11 cellular contexts compared by ENCODE assay signal in genomic region chr4:54165438-54165837, GRCh38.
A peak's percentile ranks its signal among the peaks of the same experiment; 100 is the strongest.
DNase-seq lines count a peak whose midpoint lies in the region; ATAC-seq, FAIRE-seq and TF ChIP-seq lines count a peak whose summit lies in the region.
"Had no signal": no experiment of that assay in that cellular context is flagged by ENCODE, and none has a peak within 500 bp of the region (broad histone marks: within the 10 kb centered on the region; RNA-seq: fewer than 3 reads in every experiment).

No MANE protein-coding gene starts in this region.

- H3K4me3 Mint-ChIP-seq in activated CD4-positive, alpha-beta memory T cell treated with anti-CD3 and anti-CD28 coated beads, Interleukin-2, amount 10 ng/mL, durations not matched to agents 7 days and 5 days = no peak overlapping the region
- H3K4me3 Mint-ChIP-seq: CD14-positive monocyte had no signal

- H3K79me2 ChIP-seq in HCT116 (ENCODE audit: insufficient read depth, low read length) = no peaks in the 10 kb centered on the region

- H3K9ac ChIP-seq in HCT116 (ENCODE audit: low read length) = no peak overlapping the region
- no peak overlapping the region for H3K9ac ChIP-seq in adipocyte (ENCODE audit: low read length)

- H3K27ac ChIP-seq in A549 = no peak overlapping the region
- H3K27ac ChIP-seq in HCT116 (ENCODE audit: low read depth, low read length) = no peak overlapping the region; the same call in 1 of the 2 replicates

- H3K4me3 ChIP-seq in A549 (no peak overlapping the region), HCT116 (replicated peaks in 1 of 2; ENCODE audit: low read depth in 1 of 2, low read length in 2 of 2) (no peak overlapping the region), adipocyte (ENCODE audit: low read length) (peak overlapping the region; percentile 20)
- H3K4me3 ChIP-seq: skin epidermis had no signal

- no peaks in the 10 kb centered on the region for H3K4me1 Mint-ChIP-seq in activated CD4-positive, alpha-beta memory T cell treated with anti-CD3 and anti-CD28 coated beads, Interleukin-2, amount 10 ng/mL, durations not matched to agents 7 days and 5 days
- H3K4me1 Mint-ChIP-seq: CD14-positive monocyte had no signal

- H3K4me1 ChIP-seq in A549 = no peaks in the 10 kb centered on the region
- peaks cover 7 to 16% of the 10 kb centered on the region in 2 experiments; a peak in 3 of 4 replicates for H3K4me1 ChIP-seq in HCT116 (ENCODE audit: control insufficient read depth in 1 of 2, insufficient read depth in 2 of 2, low read length in 2 of 2)
- H3K4me1 ChIP-seq in adipocyte (ENCODE audit: control insufficient read depth, insufficient read depth, low read length) = peaks cover 13% of the 10 kb centered on the region

- TF ChIP-seq POLR2A in A549 (IDR thresholded peaks at IDR 0.05; ENCODE audit: low read length) (no peak), HCT116 (IDR thresholded peaks at IDR 0.05; ENCODE audit: borderline replicate concordance, extremely low read depth, insufficient read depth, insufficient read length) (no peak), GM12892 (IDR thresholded peaks at IDR 0.05; ENCODE audit: low read depth, low read length) (no peak)

- CTCF ChIA-PET in A549 (lab: Yijun Ruan, JAX) = no interaction called here
- CTCF ChIA-PET in HCT116 (lab: Charles Lee) = no interaction called here
- CTCF ChIA-PET in activated CD4-positive, alpha-beta memory T cell treated with anti-CD3 and anti-CD28 coated beads, Interleukin-2, amount 10 ng/mL, durations not matched to agents 7 days and 5 days (lab: Charles Lee) = no interaction called here

- no peaks in the 10 kb centered on the region for H3K36me3 Mint-ChIP-seq in activated CD4-positive, alpha-beta memory T cell treated with anti-CD3 and anti-CD28 coated beads, Interleukin-2, amount 10 ng/mL, durations not matched to agents 7 days and 5 days (ENCODE audit: low read depth)
- H3K36me3 Mint-ChIP-seq: CD14-positive monocyte had no signal

- H3K9me3 Mint-ChIP-seq in activated CD4-positive, alpha-beta memory T cell treated with anti-CD3 and anti-CD28 coated beads, Interleukin-2, amount 10 ng/mL, durations not matched to agents 7 days and 5 days = no peaks in the 10 kb centered on the region

- DNase-seq in A549 (ENCODE audit: low read depth in 1 of 2, low spot score in 1 of 2) (no peak), HCT116 (ENCODE audit: low read depth, low spot score) (peak; percentile 36), adipocyte (ENCODE audit: low read depth) (peak; percentile 87), iPS-NIHi11 (ENCODE audit: low spot score) (peak; percentile 23), GM12892 (ENCODE audit: insufficient read length) (no peak), ecto neural progenitor cell (ENCODE audit: low spot score) (no peak), NCI-H2029 (lab: John Stamatoyannopoulos, UW) (no peak)
- no peak for DNase-seq in activated CD4-positive, alpha-beta memory T cell treated with anti-CD3 and anti-CD28 coated beads, Interleukin-2, amount 10 ng/mL, durations not matched to agents 7 days and 5 days
- DNase-seq: KG1 had no signal

- no TSS peak for BruUV-seq in HCT116 (replicated peaks; lab: Mats Ljungman, UMichigan)

- H3K36me3 ChIP-seq in HCT116 (ENCODE audit: control insufficient read depth in 1 of 2, insufficient read depth in 2 of 2, low read length in 2 of 2) (no peaks in the 10 kb centered on the region), adipocyte (ENCODE audit: control insufficient read depth, insufficient read depth, low read length, severe bottlenecking) (no peaks in the 10 kb centered on the region)

- H4K20me1 ChIP-seq in HCT116 (ENCODE audit: insufficient read depth) = no peaks in the 10 kb centered on the region

- no peak overlapping the region for H3K27ac Mint-ChIP-seq in activated CD4-positive, alpha-beta memory T cell treated with anti-CD3 and anti-CD28 coated beads, Interleukin-2, amount 10 ng/mL, durations not matched to agents 7 days and 5 days
- H3K27ac Mint-ChIP-seq: CD14-positive monocyte had no signal

- H3K9me3 ChIP-seq in A549 (no peaks in the 10 kb centered on the region), HCT116 (ENCODE audit: control insufficient read depth in 1 of 2, insufficient read depth in 1 of 2, low read depth in 1 of 2, low read length in 2 of 2) (no peaks in the 10 kb centered on the region), adipocyte (ENCODE audit: control insufficient read depth, low read length) (peaks cover 10% of the 10 kb centered on the region)

- H3K4me2 ChIP-seq in A549 (no peak overlapping the region), HCT116 (ENCODE audit: low read length) (peak overlapping the region; percentile 50)

- H3K27me3 ChIP-seq in HCT116 (ENCODE audit: insufficient read depth, low read length) = no peaks in the 10 kb centered on the region
- peaks cover 6% of the 10 kb centered on the region for H3K27me3 ChIP-seq in adipocyte (replicated peaks; ENCODE audit: control insufficient read depth, insufficient read depth, low read length)

- no peak for TF ChIP-seq EP300 in A549 (IDR thresholded peaks at IDR 0.05)

- POLR2A ChIA-PET in A549 (lab: Yijun Ruan, JAX) = no interaction called here
- POLR2A ChIA-PET in HCT116 (lab: Charles Lee) = no interaction called here
- POLR2A ChIA-PET in activated CD4-positive, alpha-beta memory T cell treated with anti-CD3 and anti-CD28 coated beads, Interleukin-2, amount 10 ng/mL, durations not matched to agents 7 days and 5 days (lab: Charles Lee) = no interaction called here

- ATAC-seq in A549 (peak; percentile 34 to 49; a peak in 2 of 6 replicates), HCT116 (peak; percentile 91)

- H2AFZ ChIP-seq in HCT116 (ENCODE audit: low read depth, low read length, poor library complexity, severe bottlenecking) = no peak overlapping the region

- TF ChIP-seq CTCF in A549 (IDR thresholded peaks at IDR 0.05) = no peak
- no peak for TF ChIP-seq CTCF in HCT116 (IDR thresholded peaks at IDR 0.05 in 2 of 3, conservative IDR thresholded peaks at IDR 0.05 in 1 of 3; ENCODE audit: borderline replicate concordance in 1 of 3, insufficient read depth in 1 of 3, low read depth in 2 of 3, low read length in 2 of 3)

- RAD21 ChIA-PET in HCT116 (lab: Charles Lee; ENCODE audit: low non-redundant PET in 1 of 2, low total read pairs in 2 of 2, uncharacterized antibody in 2 of 2, unreplicated experiment in 2 of 2) = no interaction called here

- no peaks in the 10 kb centered on the region for H3K9me2 ChIP-seq in HCT116 (ENCODE audit: insufficient read depth)

- TF ChIP-seq RAD21 in A549 (conservative IDR thresholded peaks at IDR 0.05 in 1 of 2, IDR thresholded peaks at IDR 0.05 in 1 of 2) (no peak), HCT116 (IDR thresholded peaks at IDR 0.05; ENCODE audit: low read depth) (no peak)

- intact Hi-C loops in HCT116 (cut with micrococcal nuclease) = no loop called here

- FAIRE-seq in A549 (lab: Jason Lieb, UNC) (no peak), GM12892 (lab: Jason Lieb, UNC) (no peak)

- H3K27me3 Mint-ChIP-seq in activated CD4-positive, alpha-beta memory T cell treated with anti-CD3 and anti-CD28 coated beads, Interleukin-2, amount 10 ng/mL, durations not matched to agents 7 days and 5 days = peaks cover 10% of the 10 kb centered on the region

TF ChIP-seq in A549, 52 proteins besides CTCF, POLR2A, EP300 and RAD21 (continues in another document):
- TF ChIP-seq MAX (IDR thresholded peaks at IDR 0.05) (no peak), HMGXB4 (CRISPR knock-in tag; IDR thresholded peaks at IDR 0.05; ENCODE audit: borderline replicate concordance) (no peak), CEBPB (IDR thresholded peaks at IDR 0.05) (no peak), CBX8 (IDR thresholded peaks at IDR 0.05) (no peak), HOXA7 (CRISPR knock-in tag; IDR thresholded peaks at IDR 0.05) (no peak)

TF ChIP-seq in HCT116, 20 proteins besides CTCF, POLR2A, EP300 and RAD21:
- TF ChIP-seq MAX (IDR thresholded peaks at IDR 0.05) (no peak), CEBPB (IDR thresholded peaks at IDR 0.05; ENCODE audit: low read depth) (no peak), EZH2phosphoT487 (IDR thresholded peaks at IDR 0.05; ENCODE audit: borderline replicate concordance) (no peak), JUND (IDR thresholded peaks at IDR 0.05) (peak; percentile 45), FOSL1 (IDR thresholded peaks at IDR 0.05; ENCODE audit: low read depth) (peak; percentile 59; the same call in 1 of the 2 replicates), YY1 (IDR thresholded peaks at IDR 0.05; ENCODE audit: extremely low read depth, insufficient replicate concordance, low read depth, low read length) (no peak), SRF (IDR thresholded peaks at IDR 0.05; ENCODE audit: low read depth) (no peak), EZH2 (IDR thresholded peaks at IDR 0.05) (no peak), EGR1 (IDR thresholded peaks at IDR 0.05; ENCODE audit: low read depth) (no peak), POLR2AphosphoS5 (IDR thresholded peaks at IDR 0.05; ENCODE audit: low read depth, low read length) (no peak), ZNF274 (IDR thresholded peaks at IDR 0.05; ENCODE audit: low read depth, low read length) (no peak), ZFX (IDR thresholded peaks at IDR 0.05) (no peak), ATF3 (IDR thresholded peaks at IDR 0.05) (no peak)

Comparison
In these comparisons a context has a peak if more than half of its experiments do, and no peak if none do; other contexts are left out.
1. DNase-seq: peak in HCT116 (single experiment), adipocyte (single experiment) and iPS-NIHi11 (single experiment); none in A549 (0 of 2), activated CD4-positive, alpha-beta memory T cell treated with anti-CD3 and anti-CD28 coated beads, Interleukin-2, amount 10 ng/mL, durations not matched to agents 7 days and 5 days (single experiment), GM12892 (single experiment), ecto neural progenitor cell (single experiment) and NCI-H2029 (single experiment).